ENCODE assay signal across 21 cellular contexts in genomic region chr1:154806333-154806732, GRCh38.
"Had no signal": no experiment of that assay in that cellular context is flagged by ENCODE, and none has a peak within 500 bp of the region (broad histone marks: within the 10 kb centered on the region; RNA-seq: fewer than 3 reads in every experiment).

No MANE protein-coding gene starts in this region.

- H3K36me3 ChIP-seq: brain microvascular endothelial cell, esophagus squamous epithelium, gastrocnemius medialis, neutrophil, ovary, right atrium auricular region, upper lobe of left lung had no signal

- ATAC-seq: gastrocnemius medialis; natural killer cell treated with Interleukin-12 subunit alpha and Interleukin-12 subunit beta and Interleukin-15 and Interleukin-18, amount 100 ng/mL, for 72 hours; psoas muscle; WTC11 had no signal

- H3K27ac ChIP-seq: brain microvascular endothelial cell, coronary artery, esophagus squamous epithelium, neutrophil, ovary, right atrium auricular region, upper lobe of left lung had no signal

- H3K9me3 ChIP-seq: esophagus squamous epithelium, gastrocnemius medialis, neutrophil, ovary, psoas muscle, right atrium auricular region, upper lobe of left lung had no signal

- DNase-seq: activated gamma-delta T cell treated with Interleukin-2 at 50 U/mL for 16 hours; activated T-cell treated with anti-CD3 and anti-CD28 coated beads, Interleukin-2, amount 50 U/mL, for 1 hour; aorta; brain microvascular endothelial cell; endodermal cell; esophagus squamous epithelium; gastrocnemius medialis; hippocampal formation; ovary; psoas muscle; stimulated activated CD4-positive, alpha-beta T cell treated with anti-CD3 and anti-CD28 coated beads, Interleukin-4, amount 100 ng/mL, for 24 hours; stimulated activated naive CD4-positive, alpha-beta T cell treated with Interleukin-2 at 50 U/mL for 16 hours; T1000; upper lobe of left lung had no signal

- H3K4me1 ChIP-seq: upper lobe of left lung had no signal

- H3K27ac Mint-ChIP-seq: activated naive CD4-positive, alpha-beta T cell treated with anti-CD3 and anti-CD28 coated beads, Interleukin-2, amount 50 U/mL, for 24 hours; endodermal cell; natural killer cell treated with Interleukin-12 subunit alpha and Interleukin-12 subunit beta and Interleukin-15 and Interleukin-18, amount 100 ng/mL, for 72 hours had no signal

- H3K36me3 Mint-ChIP-seq: activated naive CD4-positive, alpha-beta T cell treated with anti-CD3 and anti-CD28 coated beads, Interleukin-2, amount 50 U/mL, for 24 hours; natural killer cell treated with Interleukin-12 subunit alpha and Interleukin-12 subunit beta and Interleukin-15 and Interleukin-18, amount 100 ng/mL, for 72 hours; WTC11 had no signal

- H3K9me3 Mint-ChIP-seq: activated naive CD4-positive, alpha-beta T cell treated with anti-CD3 and anti-CD28 coated beads, Interleukin-2, amount 50 U/mL, for 24 hours; central memory CD8-positive, alpha-beta T cell; endodermal cell; natural killer cell treated with Interleukin-12 subunit alpha and Interleukin-12 subunit beta and Interleukin-15 and Interleukin-18, amount 100 ng/mL, for 72 hours; WTC11 had no signal

- H3K4me3 Mint-ChIP-seq: activated naive CD4-positive, alpha-beta T cell treated with anti-CD3 and anti-CD28 coated beads, Interleukin-2, amount 50 U/mL, for 24 hours; central memory CD8-positive, alpha-beta T cell; endodermal cell; natural killer cell treated with Interleukin-12 subunit alpha and Interleukin-12 subunit beta and Interleukin-15 and Interleukin-18, amount 100 ng/mL, for 72 hours; WTC11 had no signal

- H3K27me3 Mint-ChIP-seq: activated naive CD4-positive, alpha-beta T cell treated with anti-CD3 and anti-CD28 coated beads, Interleukin-2, amount 50 U/mL, for 24 hours had no signal

- H3K4me3 ChIP-seq: coronary artery, esophagus squamous epithelium, gastrocnemius medialis, ovary, psoas muscle, right atrium auricular region, upper lobe of left lung had no signal

- H3K27me3 ChIP-seq: gastrocnemius medialis, ovary, right atrium auricular region, upper lobe of left lung had no signal
